In genomic region chr18:22494771-22495170, GRCh38 we compare ENCODE assay signal across 17 cellular contexts.
DNase-seq lines count a peak whose midpoint lies in the region; ATAC-seq, FAIRE-seq and TF ChIP-seq lines count a peak whose summit lies in the region.
"Had no signal": no experiment of that assay in that cellular context is flagged by ENCODE, and none has a peak within 500 bp of the region (broad histone marks: within the 10 kb centered on the region; RNA-seq: fewer than 3 reads in every experiment).

No MANE protein-coding gene starts in this region.

- H3K9me3 ChIP-seq in SJSA1 (replicated peaks) (no peaks in the 10 kb centered on the region), fibroblast of lung (ENCODE audit: control insufficient read depth, insufficient read depth, low read depth, low read length) (no peaks in the 10 kb centered on the region), left lung (no peaks in the 10 kb centered on the region), small intestine (ENCODE audit: control insufficient read depth, low read depth) (no peaks in the 10 kb centered on the region)
- H3K9me3 ChIP-seq: body of pancreas had no signal

- TF ChIP-seq CTCF in fibroblast of lung (conservative IDR thresholded peaks at IDR 0.05 in 1 of 2, IDR thresholded peaks at IDR 0.05 in 1 of 2; ENCODE audit: low read depth in 1 of 2, low read length in 2 of 2) (no peak), left lung (IDR thresholded peaks at IDR 0.05) (no peak)

- intact Hi-C loops in left lung (cut with DNase I) = loop anchor here in 1 of 2 donors (10.0 kb wide), 1 partner anchor 50 kb away; no protein-coding TSS in a partner anchor

- H3K36me3 ChIP-seq in ACC112 (ENCODE audit: insufficient read depth, low read length) (no peaks in the 10 kb centered on the region), SJSA1 (no peaks in the 10 kb centered on the region), fibroblast of lung (ENCODE audit: control insufficient read depth, insufficient read depth, low read length) (no peaks in the 10 kb centered on the region), left lung (no peaks in the 10 kb centered on the region), small intestine (ENCODE audit: control insufficient read depth in 2 of 2, insufficient read depth in 2 of 2, low read length in 2 of 2) (no peaks in the 10 kb centered on the region)

- peak; percentile 44 for ATAC-seq in left lung
- ATAC-seq: A549, body of pancreas, PC-3 had no signal

- DNase-seq in SJSA1 (ENCODE audit: low read depth in 1 of 2, low spot score in 2 of 2) (peak in 1 of 2 experiments; percentile 69), fibroblast of lung (ENCODE audit: low read depth in 2 of 2) (peak; percentile 65 to 85), left lung (no peak), NCI-H1694 treated with DMSO at 0.1 percent for 48 hours (lab: John Stamatoyannopoulos, UW) (no peak), T-helper 9 cell (no peak), small intestine (no peak), OCI-M1 (lab: John Stamatoyannopoulos, UW) (no peak)
- DNase-seq: body of pancreas; CD8-positive, alpha-beta memory T cell; kidney glomerular epithelial cell; NCI-H187; NCI-H524; PC-3; posterior cingulate gyrus; substantia nigra had no signal

- no peaks in the 10 kb centered on the region for H3K79me2 ChIP-seq in ACC112 (ENCODE audit: control insufficient read depth, insufficient read depth, low read length, unreplicated experiment)
- no peaks in the 10 kb centered on the region for H3K79me2 ChIP-seq in fibroblast of lung (ENCODE audit: control insufficient read depth, insufficient read depth, low read length)

- no peak overlapping the region for H3K4me2 ChIP-seq in fibroblast of lung (ENCODE audit: extremely low read depth, insufficient read depth, low read length)
- H3K4me2 ChIP-seq: A549 had no signal

- no peak overlapping the region for H3K9ac ChIP-seq in fibroblast of lung (ENCODE audit: insufficient read depth, low read length)

- WGBS in small intestine, 3 donors = 65 to 94% (median 85%) methylated on average over 2 of the region's 2 CpGs

- no peak for FAIRE-seq in small intestine (lab: Jason Lieb, UNC)
- FAIRE-seq: A549 had no signal

- H3K4me3 ChIP-seq in ACC112 (ENCODE audit: low read depth, low read length) (no peak overlapping the region), SJSA1 (no peak overlapping the region), fibroblast of lung (replicated peaks in 1 of 4; ENCODE audit: control extremely low read depth in 1 of 4, insufficient read depth in 1 of 4, low read depth in 3 of 4, low read length in 4 of 4) (no peak overlapping the region), left lung (no peak overlapping the region), small intestine (ENCODE audit: low read depth in 1 of 2, low read length in 2 of 2) (no peak overlapping the region)
- H3K4me3 ChIP-seq: A549, body of pancreas had no signal

- H3K4me1 ChIP-seq in ACC112 (ENCODE audit: control insufficient read depth, insufficient read depth, low read length, unreplicated experiment) (peaks cover 16% of the 10 kb centered on the region), SJSA1 (replicated peaks) (peaks cover 29% of the 10 kb centered on the region), fibroblast of lung (ENCODE audit: control insufficient read depth, extremely low read depth, insufficient read depth, low read length) (peaks cover 2% of the 10 kb centered on the region), left lung (no peaks in the 10 kb centered on the region), small intestine (ENCODE audit: control insufficient read depth in 2 of 2, insufficient read depth in 1 of 2, low read depth in 1 of 2, low read length in 1 of 2) (peaks cover 0 to 7% of the 10 kb centered on the region in 2 donors)

- H2AFZ ChIP-seq in ACC112 (ENCODE audit: low read length, unreplicated experiment) = peak overlapping the region; percentile 2
- H2AFZ ChIP-seq in fibroblast of lung (ENCODE audit: low read length) = no peak overlapping the region

- H3K27me3 ChIP-seq in ACC112 (ENCODE audit: insufficient read depth, low read length) (no peaks in the 10 kb centered on the region), SJSA1 (replicated peaks) (no peaks in the 10 kb centered on the region), fibroblast of lung (ENCODE audit: control insufficient read depth, insufficient read depth, low read length) (no peaks in the 10 kb centered on the region), left lung (no peaks in the 10 kb centered on the region), small intestine (ENCODE audit: control insufficient read depth in 2 of 2, insufficient read depth in 2 of 2, low read length in 2 of 2) (no peaks in the 10 kb centered on the region)
- H3K27me3 ChIP-seq: body of pancreas had no signal

- peak overlapping the region; percentile 8; the same call in 1 of the 2 replicates for H3K27ac ChIP-seq in ACC112 (ENCODE audit: low read depth, low read length)
- H3K27ac ChIP-seq in SJSA1 = peak overlapping the region; percentile 59
- no peak overlapping the region for H3K27ac ChIP-seq in fibroblast of lung (ENCODE audit: insufficient read depth, low read length)
- H3K27ac ChIP-seq in left lung = peak overlapping the region in 1 of 2 donors; percentile 33
- H3K27ac ChIP-seq in small intestine (ENCODE audit: low read depth in 1 of 2, low read length in 1 of 2) = no peak overlapping the region
- H3K27ac ChIP-seq: A549, body of pancreas had no signal

- H4K20me1 ChIP-seq in fibroblast of lung (ENCODE audit: control insufficient read depth, extremely low read depth, insufficient read depth, low read length) = no peaks in the 10 kb centered on the region

Comparison
In these comparisons a context has a peak if more than half of its experiments do, and no peak if none do; other contexts are left out.
1. H3K27ac ChIP-seq: peak in ACC112 (single experiment) and SJSA1 (single experiment); none in fibroblast of lung (single experiment) and small intestine (0 of 2).
2. DNase-seq: peak in fibroblast of lung (2 of 2); none in left lung (0 of 2), NCI-H1694 treated with DMSO at 0.1 percent for 48 hours (single experiment), T-helper 9 cell (single experiment), small intestine (single experiment) and OCI-M1 (single experiment).